20 cellular contexts compared by ENCODE assay signal in genomic region chr6:137725949-137726348, GRCh38.
A peak's percentile ranks its signal among the peaks of the same experiment; 100 is the strongest.
DNase-seq lines count a peak whose midpoint lies in the region; ATAC-seq, FAIRE-seq and TF ChIP-seq lines count a peak whose summit lies in the region.
"Had no signal": no experiment of that assay in that cellular context is flagged by ENCODE, and none has a peak within 500 bp of the region (broad histone marks: within the 10 kb centered on the region; RNA-seq: fewer than 3 reads in every experiment).

No MANE protein-coding gene starts in this region.

- intact Hi-C loops in K562 (cut with micrococcal nuclease) = no loop called here

- no peak overlapping the region for H3K4me3 ChIP-seq in HEK293 (ENCODE audit: low read depth, low read length)
- no peak overlapping the region for H3K4me3 ChIP-seq in K562
- H3K4me3 ChIP-seq: A549; BLaER1 treated with 17β-estradiol and CSF1 and Interleukin-3, amounts not matched to agents 10 nM and 100 nM had no signal

- TF ChIP-seq POLR2A in K562 (conservative IDR thresholded peaks at IDR 0.05) = no peak

- WGBS in K562 (ENCODE audit: insufficient coverage, low coverage, missing lambda C conversion rate) = 4% methylated on average over 2 of the region's 2 CpGs

- H3K27me3 ChIP-seq in K562 (ENCODE audit: control insufficient read depth in 2 of 2, insufficient read depth in 2 of 2, low read length in 2 of 2) = peaks cover 0 to 17% of the 10 kb centered on the region in 2 experiments; a peak in 2 of 5 replicates
- H3K27me3 ChIP-seq: BLaER1 treated with 17β-estradiol and CSF1 and Interleukin-3, amounts not matched to agents 10 nM and 100 nM had no signal

- no peak for FAIRE-seq in K562 (lab: Jason Lieb, UNC)
- FAIRE-seq: A549, D721Med, G401.6, GM12891, GM19239 had no signal

- H3K4me2 ChIP-seq in K562 (ENCODE audit: insufficient read depth, low read length) = no peak overlapping the region
- H3K4me2 ChIP-seq: A549; BLaER1 treated with 17β-estradiol and CSF1 and Interleukin-3, amounts not matched to agents 10 nM and 100 nM had no signal

- H3K9me3 ChIP-seq in HEK293 (ENCODE audit: control insufficient read depth, insufficient read depth, low read depth, low read length) = no peaks in the 10 kb centered on the region
- H3K9me3 ChIP-seq in K562 (replicated peaks; ENCODE audit: control insufficient read depth, insufficient read depth, low read depth, low read length) = no peaks in the 10 kb centered on the region
- H3K9me3 ChIP-seq: A549, Caco-2 had no signal

- POLR2A ChIA-PET in HEK293 (lab: Yijun Ruan, JAX) (no interaction called here), K562 (lab: Yijun Ruan, JAX) (interaction anchor here (1.2 to 1.3 kb wide), 3 partner anchors 9 to 139 kb away, joined by 3 to 4 read pairs (median 3); no protein-coding TSS in a partner anchor)

- BruUV-seq in K562 (replicated peaks; lab: Mats Ljungman, UMichigan) = no TSS peak

- CTCF ChIA-PET in HEK293 (lab: Yijun Ruan, JAX) = interaction anchor here (0.6 to 2.1 kb wide), 5 partner anchors 14 to 361 kb away, joined by 3 to 7 read pairs (median 3); no protein-coding TSS in a partner anchor
- CTCF ChIA-PET in K562 (lab: Yijun Ruan, JAX; ENCODE audit: low intra/inter-chr PET ratio) = interaction anchor here (0.6 kb wide), 1 partner anchor 292 kb away, joined by 4 read pairs; no protein-coding TSS in a partner anchor

- H3K9me1 ChIP-seq in K562 (ENCODE audit: control insufficient read depth, insufficient read depth, low read length) = no peaks in the 10 kb centered on the region

- TF ChIP-seq CTCF in HEK293 (tag by site-specific recombination; IDR thresholded peaks at IDR 0.05) = no peak
- no peak for TF ChIP-seq CTCF in K562 (IDR thresholded peaks at IDR 0.05 in 2 of 3, conservative IDR thresholded peaks at IDR 0.05 in 1 of 3; ENCODE audit: insufficient read depth in 2 of 3, low read depth in 1 of 3, low read length in 3 of 3)

- TF ChIP-seq EP300 in K562 (IDR thresholded peaks at IDR 0.05; ENCODE audit: low read length) = no peak

- ATAC-seq in activated CD4-positive, CD25-positive, alpha-beta regulatory T cell treated with anti-CD3 and anti-CD28 coated beads, Interleukin-2, amount 50 U/mL, for 24 hours = peak; percentile 67 to 68
- ATAC-seq in K562 (no peak), HG03025 (IDR thresholded peaks at IDR 0.05; ENCODE audit: low FRiP score, unreplicated experiment) (no peak)
- ATAC-seq: A549; CD8-positive, alpha-beta T cell had no signal

- H3K4me1 ChIP-seq in HEK293 (ENCODE audit: control insufficient read depth, insufficient read depth, low read length) = no peaks in the 10 kb centered on the region
- H3K4me1 ChIP-seq in K562 (replicated peaks in 1 of 2; ENCODE audit: control insufficient read depth in 2 of 2, insufficient read depth in 2 of 2, low read length in 2 of 2) = peaks cover 0 to 14% of the 10 kb centered on the region in 2 experiments; a peak in 2 of 5 replicates

- H4K20me1 ChIP-seq in K562 (replicated peaks; ENCODE audit: control insufficient read depth, insufficient read depth, low read length) = no peaks in the 10 kb centered on the region
- H4K20me1 ChIP-seq: BLaER1 treated with 17β-estradiol and CSF1 and Interleukin-3, amounts not matched to agents 10 nM and 100 nM had no signal

- H2AFZ ChIP-seq in K562 (ENCODE audit: low read depth, low read length) = no peak overlapping the region

- TF ChIP-seq RAD21 in K562 (CRISPR knock-in tag; conservative IDR thresholded peaks at IDR 0.05 in 1 of 2, IDR thresholded peaks at IDR 0.05 in 1 of 2) = no peak

- no peaks in the 10 kb centered on the region for H3K79me2 ChIP-seq in K562 (ENCODE audit: control insufficient read depth, insufficient read depth, low read length)

- H3K36me3 ChIP-seq in HEK293 (ENCODE audit: control insufficient read depth in 2 of 2, insufficient read depth in 1 of 2, low read length in 2 of 2) (no peaks in the 10 kb centered on the region), K562 (ENCODE audit: control insufficient read depth, insufficient read depth, low read length) (no peaks in the 10 kb centered on the region)
- H3K36me3 ChIP-seq: BLaER1 treated with 17β-estradiol and CSF1 and Interleukin-3, amounts not matched to agents 10 nM and 100 nM had no signal

- H3K9ac ChIP-seq in K562 (ENCODE audit: insufficient read depth in 1 of 2, low read depth in 2 of 2, low read length in 2 of 2) = no peak overlapping the region
- H3K9ac ChIP-seq: BLaER1 treated with 17β-estradiol and CSF1 and Interleukin-3, amounts not matched to agents 10 nM and 100 nM had no signal

- in situ Hi-C loops in K562 (cut with MboI) = no loop called here

- H3K27ac ChIP-seq in HEK293 (ENCODE audit: extremely low read depth, low read depth, low read length) (no peak overlapping the region), K562 (ENCODE audit: extremely low read depth, low read depth, low read length) (no peak overlapping the region)
- H3K27ac ChIP-seq: 22Rv1; A549; BLaER1 treated with 17β-estradiol and CSF1 and Interleukin-3, amounts not matched to agents 10 nM and 100 nM; C4-2B had no signal

- DNase-seq in activated CD4-positive, CD25-positive, alpha-beta regulatory T cell (lab: John Stamatoyannopoulos, UW) = no peak
- no peak for DNase-seq in K562 (ENCODE audit: extremely low read depth in 1 of 4, low spot score in 3 of 4)
- DNase-seq: AML-193; Caco-2; Calu3; CD4-positive, alpha-beta T cell; CD8-positive, alpha-beta T cell; DMS79 treated with DMSO at 0.1 percent for 48 hours; GF-D8 had no signal

TF ChIP-seq in HEK293, 187 proteins besides CTCF, POLR2A, EP300 and RAD21:
- TF ChIP-seq ZNF10 (tag by site-specific recombination; IDR thresholded peaks at IDR 0.05) (peak; percentile 66; the same call in 1 of the 2 replicates), ZNF416 (tag by site-specific recombination; IDR thresholded peaks at IDR 0.05) (no peak)
TF ChIP-seq in HEK293: peak in this region for 1.

TF ChIP-seq in K562, 482 proteins besides CTCF, POLR2A, EP300 and RAD21:
- TF ChIP-seq ZNF134 (CRISPR knock-in tag; conservative IDR thresholded peaks at IDR 0.05) (peak; percentile 78; the same call in 1 of the 2 replicates), SMARCB1 (IDR thresholded peaks at IDR 0.05; ENCODE audit: insufficient read length, low read depth) (no peak)

Comparison
In these comparisons a context has a peak if more than half of its experiments do, and no peak if none do; other contexts are left out.
1. ATAC-seq: peak in activated CD4-positive, CD25-positive, alpha-beta regulatory T cell treated with anti-CD3 and anti-CD28 coated beads, Interleukin-2, amount 50 U/mL, for 24 hours (2 of 2); none in K562 (single experiment) and HG03025 (single experiment).